In genomic region chr22:35649026-35649553, GRCh38 we compare ENCODE assay signal across 8 cellular contexts. TPM values are rescaled to one million over a fixed set of nuclear protein-coding genes. Genes with fewer than 3 reads are reported as not detected.
DNase-seq lines count a peak whose midpoint lies in the region; ATAC-seq, FAIRE-seq and TF ChIP-seq lines count a peak whose summit lies in the region.

No MANE protein-coding gene starts in this region.

- DNase-seq in GM12891 (ENCODE audit: insufficient read length, low spot score) (no peak), T-helper 17 cell (no peak), fibroblast of pulmonary artery (ENCODE audit: low read depth) (no peak), skeletal muscle cell (ENCODE audit: low read depth) (no peak), COLO829 (ENCODE audit: low spot score) (no peak), NCI-H446 treated with DMSO at 0.1 percent for 48 hours (lab: John Stamatoyannopoulos, UW) (no peak), NCI-H2196 treated with DMSO at 0.1 percent for 48 hours (lab: John Stamatoyannopoulos, UW; ENCODE audit: unreplicated experiment) (no peak)
- DNase-seq in stimulated activated CD8-positive, alpha-beta memory T cell treated with anti-CD3 and anti-CD28 coated beads, Interleukin-4, amount 100 ng/mL, for 48 hours, result no peak

- peak overlapping the region; percentile 100 for H3K27ac Mint-ChIP-seq in T-helper 17 cell

- ATAC-seq in T-helper 17 cell, result no peak

- H3K36me3 Mint-ChIP-seq in T-helper 17 cell (ENCODE audit: low read depth), result peaks cover 9% of the 10 kb centered on the region

- H3K4me3 Mint-ChIP-seq in T-helper 17 cell, result peak overlapping the region; percentile 100

- TF ChIP-seq POLR2A in GM12891 (IDR thresholded peaks at IDR 0.05; ENCODE audit: low read depth, low read length), result no peak

- H3K4me1 Mint-ChIP-seq in T-helper 17 cell, result peaks cover 33% of the 10 kb centered on the region

- FAIRE-seq in GM12891 (lab: Jason Lieb, UNC), result peak; percentile 63

- peak overlapping the region; percentile 69 for H3K4me3 ChIP-seq in fibroblast of pulmonary artery (replicated peaks; ENCODE audit: low read depth, low read length)
- H3K4me3 ChIP-seq in skeletal muscle cell (ENCODE audit: low read depth, low read length), result peak overlapping the region; percentile 62

- no peaks in the 10 kb centered on the region for H3K9me3 ChIP-seq in T-helper 17 cell (ENCODE audit: control insufficient read depth, low read length, poor library complexity, severe bottlenecking)

- H3K27me3 Mint-ChIP-seq in T-helper 17 cell, result no peaks in the 10 kb centered on the region

- no peak for TF ChIP-seq CTCF in fibroblast of pulmonary artery (IDR thresholded peaks at IDR 0.05; ENCODE audit: low read length, missing control alignments)

TF ChIP-seq in GM12891, 5 proteins besides CTCF, POLR2A, EP300 and RAD21:
- TF ChIP-seq POU2F2 (IDR thresholded peaks at IDR 0.05; ENCODE audit: low read depth, low read length) (no peak), POLR2AphosphoS5 (IDR thresholded peaks at IDR 0.05; ENCODE audit: low read depth, low read length) (no peak), SPI1 (IDR thresholded peaks at IDR 0.05; ENCODE audit: low read depth, low read length) (no peak), PAX5 (IDR thresholded peaks at IDR 0.05; ENCODE audit: insufficient read depth, low read length, severe bottlenecking) (no peak), TAF1 (IDR thresholded peaks at IDR 0.05; ENCODE audit: low read depth, low read length) (no peak)

RNA-seq across cellular contexts. Expression of gene APOL6, which starts 0.8 kb away (rescaled TPM):
- polyA plus RNA-seq in GM12891 (2012; ENCODE audit: low read depth, missing spikeins), result 3.2 TPM
- total RNA-seq in T-helper 17 cell, result 10 to 100 TPM; 42.7 to 44.8 TPM

RNA-seq across cellular contexts. Expression of gene MB, which starts 32.0 kb away (rescaled TPM):
- polyA plus RNA-seq in GM12891 (2012; ENCODE audit: low read depth, missing spikeins), result 0.23 TPM
- total RNA-seq in T-helper 17 cell, result not detected
